15 cellular contexts compared by ENCODE assay signal in genomic region chr16:74560912-74561311, GRCh38.
"Had no signal": no experiment of that assay in that cellular context is flagged by ENCODE, and none has a peak within 500 bp of the region (broad histone marks: within the 10 kb centered on the region; RNA-seq: fewer than 3 reads in every experiment).

No MANE protein-coding gene starts in this region.

- H3K4me1 ChIP-seq: testis had no signal

- H3K27me3 ChIP-seq: gastroesophageal sphincter, sigmoid colon, spleen, stomach, testis, upper lobe of right lung had no signal

- H3K36me3 ChIP-seq: gastroesophageal sphincter, sigmoid colon, stomach, upper lobe of right lung had no signal

- ATAC-seq: activated T-cell treated with anti-CD3 and anti-CD28 coated beads, Interleukin-2, amount 50 U/mL, for 72 hours; gastroesophageal sphincter; upper lobe of right lung had no signal

- DNase-seq: activated CD4-positive, alpha-beta T cell treated with anti-CD3 and anti-CD28 coated beads, Interleukin-2, amount 10 ng/mL, durations not matched to agents 24 days and 14 days; activated CD4-positive, CD25-positive, alpha-beta regulatory T cell; activated CD8-positive, alpha-beta memory T cell treated with anti-CD3 and anti-CD28 coated beads, Interleukin-2, amount 50 U/mL, for 48 hours; activated gamma-delta T cell treated with Interleukin-2 at 50 U/mL for 16 hours; activated naive CD8-positive, alpha-beta T cell treated with anti-CD3 and anti-CD28 coated beads, Interleukin-2, amount 10 ng/mL, durations not matched to agents 7 days and 5 days; activated T-cell treated with anti-CD3 and anti-CD28 coated beads, Interleukin-2, amount 50 U/mL, for 72 hours; erythroblast; islet precursor cell; sigmoid colon; spleen; stomach; SW 1271; testis; upper lobe of right lung had no signal

- H3K9me3 ChIP-seq: gastroesophageal sphincter, sigmoid colon, spleen, stomach, testis, upper lobe of right lung had no signal

- H3K27ac ChIP-seq: gastroesophageal sphincter, sigmoid colon, spleen, stomach, testis, upper lobe of right lung had no signal

- H3K4me3 ChIP-seq: gastroesophageal sphincter, sigmoid colon, spleen, stomach, testis, upper lobe of right lung had no signal
